ENCODE assay signal across 8 cellular contexts in genomic region chr2:99140860-99141109, GRCh38. TPM values are rescaled to one million over a fixed set of nuclear protein-coding genes. Genes with fewer than 3 reads are reported as not detected.
DNase-seq lines count a peak whose midpoint lies in the region; ATAC-seq and TF ChIP-seq lines count a peak whose summit lies in the region.

No MANE protein-coding gene starts in this region.

- no peak for DNase-seq in CD4-positive, CD25-positive, alpha-beta regulatory T cell
- no peak for DNase-seq in thyroid gland
- no peak for DNase-seq in iPS-NIHi11 (ENCODE audit: low spot score)
- no peak for DNase-seq in NCI-H187 treated with DMSO at 0.1 percent for 48 hours (lab: John Stamatoyannopoulos, UW)

- peaks cover 11% of the 10 kb centered on the region for H3K36me3 Mint-ChIP-seq in CD4-positive, CD25-positive, alpha-beta regulatory T cell

- 0 to 1% methylated on average over 3 to 16 of the region's 21 CpGs for WGBS in thyroid gland, 2 donors

- peaks cover 4 to 34% (median 14%) of the 10 kb centered on the region in 4 donors for H3K4me1 Mint-ChIP-seq in CD4-positive, CD25-positive, alpha-beta regulatory T cell

- peak overlapping the region; percentile 94 for H3K27ac ChIP-seq in CD4-positive, CD25-positive, alpha-beta regulatory T cell (ENCODE audit: insufficient read depth, low read length, poor library complexity, severe bottlenecking)
- H3K27ac ChIP-seq in angular gyrus (ENCODE audit: low read depth, low read length) (peak overlapping the region; percentile 48), layer of hippocampus (ENCODE audit: low read depth, low read length) (peak overlapping the region; percentile 92), thyroid gland (peak overlapping the region; percentile 77 to 95 (median 80))

- no peak for TF ChIP-seq CTCF in thyroid gland (IDR thresholded peaks at IDR 0.05)

- TF ChIP-seq POLR2A in thyroid gland (IDR thresholded peaks at IDR 0.05): peak in 1 of 2 donors; percentile 82

- no peaks in the 10 kb centered on the region for H3K27me3 ChIP-seq in CD4-positive, CD25-positive, alpha-beta regulatory T cell (ENCODE audit: control insufficient read depth, insufficient read depth, low read length)
- H3K27me3 ChIP-seq in layer of hippocampus (ENCODE audit: control insufficient read depth, insufficient read depth, low read length) (no peaks in the 10 kb centered on the region), thyroid gland (no peaks in the 10 kb centered on the region)

- intact Hi-C loops in thyroid gland (cut with DNase I): loop anchor here (5.0 kb wide), 1 partner anchor 352 kb away; the partner anchor contains the start of gene REV1

- peak overlapping the region; percentile 85 for H3K4me3 ChIP-seq in CD4-positive, CD25-positive, alpha-beta regulatory T cell (ENCODE audit: low read depth, low read length)
- H3K4me3 ChIP-seq in thyroid gland (replicated peaks in 1 of 3): peak overlapping the region; percentile 32 to 62 (median 44)

- H3K27me3 Mint-ChIP-seq in CD4-positive, CD25-positive, alpha-beta regulatory T cell: peaks cover 4% of the 10 kb centered on the region

- H3K9me3 Mint-ChIP-seq in CD4-positive, CD25-positive, alpha-beta regulatory T cell: peaks cover 0 to 6% (median 0%) of the 10 kb centered on the region in 7 donors

- H3K9me3 ChIP-seq in CD4-positive, CD25-positive, alpha-beta regulatory T cell (ENCODE audit: control insufficient read depth in 2 of 2, low read length in 2 of 2): no peaks in the 10 kb centered on the region
- no peaks in the 10 kb centered on the region for H3K9me3 ChIP-seq in thyroid gland

- H3K27ac Mint-ChIP-seq in CD4-positive, CD25-positive, alpha-beta regulatory T cell: peak overlapping the region; percentile 96 to 98 (median 96)

- ATAC-seq in CD4-positive, CD25-positive, alpha-beta regulatory T cell (ENCODE audit: low read depth in 2 of 2): no peak
- ATAC-seq in GM19438 (IDR thresholded peaks at IDR 0.05; ENCODE audit: low read depth, unreplicated experiment) (peak; percentile 35), HG03565 (IDR thresholded peaks at IDR 0.05; ENCODE audit: unreplicated experiment) (peak; percentile 15)

- peak overlapping the region; percentile 93 to 98 (median 96) for H3K4me3 Mint-ChIP-seq in CD4-positive, CD25-positive, alpha-beta regulatory T cell

- H3K4me1 ChIP-seq in CD4-positive, CD25-positive, alpha-beta regulatory T cell (ENCODE audit: control insufficient read depth, insufficient read depth, low read length, poor library complexity, severe bottlenecking): peaks cover 15% of the 10 kb centered on the region
- H3K4me1 ChIP-seq in thyroid gland: peaks cover 5 to 10% of the 10 kb centered on the region in 2 donors

- no peaks in the 10 kb centered on the region for H3K36me3 ChIP-seq in CD4-positive, CD25-positive, alpha-beta regulatory T cell (ENCODE audit: control insufficient read depth, insufficient read depth, low read length)
- no peaks in the 10 kb centered on the region for H3K36me3 ChIP-seq in thyroid gland

RNA-seq across cellular contexts. Expression of gene C2orf15, which starts 0.7 kb away (rescaled TPM):
- total RNA-seq in CD4-positive, CD25-positive, alpha-beta regulatory T cell: 2.0 TPM
- 1 to 10 TPM; 2.1 to 5.4 (median 3.2) TPM for polyA plus RNA-seq in CD4-positive, CD25-positive, alpha-beta regulatory T cell
- total RNA-seq in thyroid gland: 1 to 10 TPM; 2.0 to 6.5 (median 4.3) TPM

RNA-seq across cellular contexts. Expression of gene TSGA10, which starts 14.0 kb away (rescaled TPM):
- 7.7 TPM for total RNA-seq in CD4-positive, CD25-positive, alpha-beta regulatory T cell
- 10 to 100 TPM in 3 of 4 donors, 1 to 10 TPM in 1; 9.1 to 17.2 (median 14.6) TPM for polyA plus RNA-seq in CD4-positive, CD25-positive, alpha-beta regulatory T cell
- 10 to 100 TPM; 16.5 to 35.0 (median 30.7) TPM for total RNA-seq in thyroid gland

RNA-seq across cellular contexts. Expression of gene LIPT1, which starts 14.0 kb away (rescaled TPM):
- 11.5 TPM for total RNA-seq in CD4-positive, CD25-positive, alpha-beta regulatory T cell
- 10 to 100 TPM; 17.2 to 27.4 (median 25.6) TPM for polyA plus RNA-seq in CD4-positive, CD25-positive, alpha-beta regulatory T cell
- total RNA-seq in thyroid gland: 10 to 100 TPM; 10.6 to 15.5 (median 12.7) TPM

RNA-seq across cellular contexts. Expression of gene MITD1, which starts 40.1 kb away (rescaled TPM):
- 32.1 TPM for total RNA-seq in CD4-positive, CD25-positive, alpha-beta regulatory T cell
- 10 to 100 TPM; 49.8 to 69.1 (median 52.8) TPM for polyA plus RNA-seq in CD4-positive, CD25-positive, alpha-beta regulatory T cell
- 10 to 100 TPM; 20.8 to 39.6 (median 25.9) TPM for total RNA-seq in thyroid gland

RNA-seq across cellular contexts. Expression of gene MRPL30, which starts 40.2 kb away (rescaled TPM):
- 13.9 TPM for total RNA-seq in CD4-positive, CD25-positive, alpha-beta regulatory T cell
- 10 to 100 TPM; 15.8 to 19.8 (median 17.2) TPM for polyA plus RNA-seq in CD4-positive, CD25-positive, alpha-beta regulatory T cell
- total RNA-seq in thyroid gland: 10 to 100 TPM; 27.2 to 47.9 (median 37.0) TPM

Comparison
In these comparisons a context has a peak if more than half of its experiments do, and no peak if none do; other contexts are left out.
1. ATAC-seq: peak in GM19438 (single experiment) and HG03565 (single experiment); none in CD4-positive, CD25-positive, alpha-beta regulatory T cell (0 of 2).
2. Peak in every context shown above with its lines, with median percentiles within 50 percentile points of each other: H3K27ac ChIP-seq.